8 cellular contexts compared by ENCODE assay signal in the genomic region with DNA sequence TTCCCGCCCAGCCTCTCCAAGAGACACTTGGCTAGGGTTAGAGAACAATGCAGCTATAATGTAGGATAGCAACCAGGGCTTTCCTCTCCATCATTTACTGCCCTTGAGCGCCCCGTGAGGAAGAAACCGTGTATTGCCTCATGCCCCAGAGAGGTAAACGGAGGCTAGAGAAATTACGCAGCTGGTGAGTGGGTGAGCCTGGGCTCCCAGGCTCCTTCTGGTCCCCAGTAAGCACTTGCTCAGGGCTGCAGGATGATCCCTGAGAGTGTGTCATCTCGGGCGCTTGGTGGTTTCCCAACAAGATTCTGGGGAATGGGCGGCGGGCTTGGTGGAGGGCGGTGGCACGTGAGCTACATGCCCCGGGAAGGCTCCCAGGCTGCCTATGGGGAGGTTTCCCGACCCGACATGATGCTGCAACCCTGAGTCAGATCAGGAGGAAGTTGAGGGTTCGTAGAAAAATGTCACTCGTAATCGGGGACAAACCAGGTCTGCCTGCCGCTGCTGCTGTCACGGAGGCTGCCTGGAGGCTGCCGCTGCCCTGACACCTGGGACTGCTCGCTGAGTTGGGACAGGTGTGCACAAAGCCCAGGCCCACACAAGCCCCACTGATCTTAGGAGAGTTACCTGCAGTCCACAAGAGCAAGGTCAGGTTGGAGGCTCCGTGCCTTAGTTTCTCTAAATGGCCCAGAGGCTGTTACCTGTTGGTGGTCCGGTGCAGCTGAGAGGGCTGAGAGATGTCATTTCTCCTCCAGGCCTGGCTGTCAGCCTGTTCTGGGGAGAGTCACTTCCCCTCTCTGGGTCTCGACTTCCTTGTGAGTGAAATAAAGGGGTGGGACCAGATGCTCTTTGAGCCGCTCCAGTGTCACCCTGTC. TPM values are rescaled to one million over a fixed set of nuclear protein-coding genes. Genes with fewer than 3 reads are reported as not detected.
DNase-seq lines count a peak whose midpoint lies in the region; ATAC-seq and TF ChIP-seq lines count a peak whose summit lies in the region.

A gene with protein sequence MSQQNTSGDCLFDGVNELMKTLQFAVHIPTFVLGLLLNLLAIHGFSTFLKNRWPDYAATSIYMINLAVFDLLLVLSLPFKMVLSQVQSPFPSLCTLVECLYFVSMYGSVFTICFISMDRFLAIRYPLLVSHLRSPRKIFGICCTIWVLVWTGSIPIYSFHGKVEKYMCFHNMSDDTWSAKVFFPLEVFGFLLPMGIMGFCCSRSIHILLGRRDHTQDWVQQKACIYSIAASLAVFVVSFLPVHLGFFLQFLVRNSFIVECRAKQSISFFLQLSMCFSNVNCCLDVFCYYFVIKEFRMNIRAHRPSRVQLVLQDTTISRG (minus strand): TSS at position 773 of the 872 bp plus-strand sequence. CDS start 14,280 bp downstream, outside the sequence.

- ATAC-seq in GM21515 (IDR thresholded peaks at IDR 0.05; ENCODE audit: unreplicated experiment), result peak; percentile 35
- ATAC-seq in stimulated activated effector memory CD8-positive, alpha-beta T cell treated with anti-CD3 and anti-CD28 coated beads, Interleukin-12 subunit alpha, Interleukin-12 subunit beta, amount 100 ng/mL, for 72 hours, result peak; percentile 84
- no peak for ATAC-seq in GM18519 (IDR thresholded peaks at IDR 0.05; ENCODE audit: low FRiP score, unreplicated experiment)

- no peaks in the 10 kb centered on the region for H4K20me1 ChIP-seq in Karpas-422 (ENCODE audit: insufficient read depth, low read depth, low read length)

- DNase-seq in GM10248 (ENCODE audit: extremely low spot score) (peak; percentile 79), Karpas-422 (peak; percentile 76), iPS-NIHi11 (ENCODE audit: low spot score) (peak; percentile 83), NCI-H2081 (lab: John Stamatoyannopoulos, UW) (no peak)
- peak; percentile 65 for DNase-seq in activated CD8-positive, alpha-beta memory T cell treated with anti-CD3 and anti-CD28 coated beads, Interleukin-2, amount 50 U/mL, for 4 hours
- peak; percentile 47 to 85 for DNase-seq in stimulated activated effector memory CD8-positive, alpha-beta T cell treated with anti-CD3 and anti-CD28 coated beads, Interleukin-12 subunit alpha, Interleukin-12 subunit beta, amount 100 ng/mL, for 72 hours (ENCODE audit: low spot score in 2 of 2)

- peak; percentile 70 for TF ChIP-seq CTCF in GM10248 (IDR thresholded peaks at IDR 0.05; ENCODE audit: control extremely low read depth, extremely low read depth, low read depth, missing control alignments)

- H3K79me2 ChIP-seq in Karpas-422 (ENCODE audit: low read length), result no peaks in the 10 kb centered on the region

- H3K4me1 Mint-ChIP-seq in stimulated activated effector memory CD8-positive, alpha-beta T cell treated with anti-CD3 and anti-CD28 coated beads, Interleukin-12 subunit alpha, Interleukin-12 subunit beta, amount 100 ng/mL, for 72 hours, result peaks cover 57% of the 10 kb centered on the region

- no peaks in the 10 kb centered on the region for H3K9me3 Mint-ChIP-seq in stimulated activated effector memory CD8-positive, alpha-beta T cell treated with anti-CD3 and anti-CD28 coated beads, Interleukin-12 subunit alpha, Interleukin-12 subunit beta, amount 100 ng/mL, for 72 hours

- peak within 1 kb of the TSS; percentile 71 for H3K4me3 Mint-ChIP-seq in stimulated activated effector memory CD8-positive, alpha-beta T cell treated with anti-CD3 and anti-CD28 coated beads, Interleukin-12 subunit alpha, Interleukin-12 subunit beta, amount 100 ng/mL, for 72 hours

- H3K27ac ChIP-seq in Karpas-422 (ENCODE audit: low read length), result peak within 1 kb of the TSS; percentile 36

- POLR2A ChIA-PET in GM10248 (lab: Yijun Ruan, JAX), result interaction anchor here (0.8 to 2.4 kb wide), 6 partner anchors 15 to 63 kb away, joined by 3 to 8 read pairs (median 4); no protein-coding TSS in a partner anchor

- CTCF ChIA-PET in GM10248 (lab: Yijun Ruan, JAX), result interaction anchor here (0.6 to 18.7 kb wide), 22 partner anchors 14 to 916 kb away, joined by 3 to 305 read pairs (median 4); a partner anchor contains a TSS

- no peaks in the 10 kb centered on the region for H3K9me3 ChIP-seq in Karpas-422 (ENCODE audit: low read length)

- H3K4me2 ChIP-seq in Karpas-422 (ENCODE audit: low read depth, low read length, poor library complexity, severe bottlenecking), result peak within 1 kb of the TSS; percentile 67

- peak within 1 kb of the TSS; percentile 84 for H3K27ac Mint-ChIP-seq in stimulated activated effector memory CD8-positive, alpha-beta T cell treated with anti-CD3 and anti-CD28 coated beads, Interleukin-12 subunit alpha, Interleukin-12 subunit beta, amount 100 ng/mL, for 72 hours

- peak within 1 kb of the TSS; percentile 63 for H3K4me3 ChIP-seq in Karpas-422 (ENCODE audit: low read length)

- no peaks in the 10 kb centered on the region for H3K27me3 ChIP-seq in Karpas-422 (ENCODE audit: low read length)

- H3K9ac ChIP-seq in Karpas-422 (ENCODE audit: low read length), result peak within 1 kb of the TSS; percentile 54

- H3K4me1 ChIP-seq in Karpas-422 (ENCODE audit: low read length), result peaks cover 36% of the 10 kb centered on the region

- H3K36me3 ChIP-seq in Karpas-422 (ENCODE audit: insufficient read depth, low read length), result no peaks in the 10 kb centered on the region

- peak within 1 kb of the TSS; percentile 55; the same call in 1 of the 2 replicates for H2AFZ ChIP-seq in Karpas-422 (ENCODE audit: low read length)

- H3K36me3 Mint-ChIP-seq in stimulated activated effector memory CD8-positive, alpha-beta T cell treated with anti-CD3 and anti-CD28 coated beads, Interleukin-12 subunit alpha, Interleukin-12 subunit beta, amount 100 ng/mL, for 72 hours, result peaks cover 19% of the 10 kb centered on the region

- H3K9me2 ChIP-seq in Karpas-422 (replicated peaks; ENCODE audit: insufficient read depth, low read length), result no peaks in the 10 kb centered on the region

RNA-seq across cellular contexts. Expression of the gene that starts here (rescaled TPM):
- 2.9 and 9.5 TPM in 2 replicates for total RNA-seq in Karpas-422 (2014; rRNA removed; shearing (Covaris generic); ENCODE audit: low replicate concordance)

Comparison
In these comparisons a context has a peak if more than half of its experiments do, and no peak if none do; other contexts are left out.
1. DNase-seq: peak in GM10248 (single experiment), Karpas-422 (single experiment), activated CD8-positive, alpha-beta memory T cell treated with anti-CD3 and anti-CD28 coated beads, Interleukin-2, amount 50 U/mL, for 4 hours (single experiment), iPS-NIHi11 (single experiment) and stimulated activated effector memory CD8-positive, alpha-beta T cell treated with anti-CD3 and anti-CD28 coated beads, Interleukin-12 subunit alpha, Interleukin-12 subunit beta, amount 100 ng/mL, for 72 hours (2 of 2); none in NCI-H2081 (0 of 2).